ENCODE assay signal across 8 cellular contexts in genomic region chr9:133417541-133418461, GRCh38. TPM values are rescaled to one million over a fixed set of nuclear protein-coding genes. Genes with fewer than 3 reads are reported as not detected.
DNase-seq lines count a peak whose midpoint lies in the region; ATAC-seq, FAIRE-seq and TF ChIP-seq lines count a peak whose summit lies in the region.

Gene REXO4, minus strand, starts transcription at chr9:133418010. Its CDS starts 166 bp downstream, at chr9:133417844.

- TF ChIP-seq CTCF in WTC11 (IDR thresholded peaks at IDR 0.05) (no peak), bronchial epithelial cell (IDR thresholded peaks at IDR 0.05; ENCODE audit: insufficient read depth, low read length, severe bottlenecking) (no peak)

- H3K4me1 Mint-ChIP-seq in WTC11, result peaks cover 39% of the 10 kb centered on the region

- CTCF ChIA-PET in WTC11 (lab: Charles Lee), result interaction anchor here (1.0 to 1.4 kb wide), 2 partner anchors 21 to 43 kb away, joined by 3 to 4 read pairs; partner anchors contain the start of gene CACFD1

- peak; percentile 65 for DNase-seq in 8988T
- DNase-seq in NCI-H2227 (lab: John Stamatoyannopoulos, UW; ENCODE audit: unreplicated experiment), result peak; percentile 79
- peak; percentile 92 for DNase-seq in WTC11 (ENCODE audit: low spot score)
- peak; percentile 54 for DNase-seq in bronchial epithelial cell (ENCODE audit: low read depth)
- DNase-seq in iris pigment epithelial cell (ENCODE audit: low read depth), result peak; percentile 87
- DNase-seq in stimulated activated CD4-positive, alpha-beta T cell treated with anti-CD3 and anti-CD28 coated beads, Interleukin-12 subunit alpha, Interleukin-12 subunit beta, amount 100 ng/mL, for 24 hours (ENCODE audit: low read depth in 2 of 2), result peak; percentile 83 to 87

- no peaks in the 10 kb centered on the region for H3K27me3 ChIP-seq in bronchial epithelial cell (ENCODE audit: control insufficient read depth, insufficient read depth, low read length)

- peaks cover 22% of the 10 kb centered on the region for H3K36me3 Mint-ChIP-seq in WTC11

- ATAC-seq in GM18517 (IDR thresholded peaks at IDR 0.05; ENCODE audit: unreplicated experiment), result peak; percentile 59
- peak; percentile 74 for ATAC-seq in HG03045 (IDR thresholded peaks at IDR 0.05; ENCODE audit: unreplicated experiment)
- ATAC-seq in WTC11, result peak; percentile 92

- H3K27me3 Mint-ChIP-seq in WTC11 (ENCODE audit: low read depth), result no peaks in the 10 kb centered on the region

- peaks cover 7% of the 10 kb centered on the region for H3K36me3 ChIP-seq in bronchial epithelial cell (ENCODE audit: control insufficient read depth, insufficient read depth, low read length)

- H3K4me3 ChIP-seq in bronchial epithelial cell (ENCODE audit: low read depth, low read length), result peak within 1 kb of the TSS; percentile 72

- FAIRE-seq in bronchial epithelial cell (lab: Jason Lieb, UNC), result no peak

- H3K27ac Mint-ChIP-seq in WTC11, result peak within 1 kb of the TSS; percentile 99

- peak within 1 kb of the TSS; percentile 96 for H3K4me3 Mint-ChIP-seq in WTC11

- POLR2A ChIA-PET in WTC11 (lab: Charles Lee), result interaction anchor here (0.6 to 1.3 kb wide), 4 partner anchors 11 to 69 kb away, joined by 3 read pairs; no protein-coding TSS in a partner anchor

- no peaks in the 10 kb centered on the region for H3K9me3 Mint-ChIP-seq in WTC11

TF ChIP-seq in WTC11, 78 proteins besides CTCF, POLR2A, EP300 and RAD21 (continues in another document):
- no peak for TF ChIP-seq PRRX2 (CRISPR knock-in tag; IDR thresholded peaks at IDR 0.05)
- TF ChIP-seq ZNF396 (CRISPR knock-in tag; IDR thresholded peaks at IDR 0.05; ENCODE audit: borderline replicate concordance), result no peak
- TF ChIP-seq AR (CRISPR knock-in tag; IDR thresholded peaks at IDR 0.05), result no peak
- TF ChIP-seq ATF3 (CRISPR knock-in tag; conservative IDR thresholded peaks at IDR 0.05), result no peak
- TF ChIP-seq RELA (CRISPR knock-in tag; IDR thresholded peaks at IDR 0.05; ENCODE audit: borderline replicate concordance), result peak; percentile 16; the same call in 1 of the 2 replicates
- 0 out of 2 replicates have a peak, but pooled peaks have one; percentile 59 for TF ChIP-seq E2F5 (CRISPR knock-in tag; IDR thresholded peaks at IDR 0.05)
- no peak for TF ChIP-seq NFYB (CRISPR knock-in tag; conservative IDR thresholded peaks at IDR 0.05; ENCODE audit: low read depth)
- TF ChIP-seq TEAD1 (CRISPR knock-in tag; IDR thresholded peaks at IDR 0.05), result peak; percentile 92
- TF ChIP-seq SMAD4 (CRISPR knock-in tag; IDR thresholded peaks at IDR 0.05), result no peak
- TF ChIP-seq E2F1 (CRISPR knock-in tag; IDR thresholded peaks at IDR 0.05), result no peak
- no peak for TF ChIP-seq MLX (CRISPR knock-in tag; IDR thresholded peaks at IDR 0.05)
- TF ChIP-seq FOXJ3 (CRISPR knock-in tag; IDR thresholded peaks at IDR 0.05; ENCODE audit: borderline replicate concordance), result no peak
- peak; percentile 94 for TF ChIP-seq MYBL2 (CRISPR knock-in tag; IDR thresholded peaks at IDR 0.05)
- TF ChIP-seq RORB (CRISPR knock-in tag; IDR thresholded peaks at IDR 0.05), result no peak
- TF ChIP-seq GTF2I (CRISPR knock-in tag; conservative IDR thresholded peaks at IDR 0.05), result no peak
- no peak; the same call in 1 of the 2 replicates for TF ChIP-seq PREB (CRISPR knock-in tag; IDR thresholded peaks at IDR 0.05; ENCODE audit: borderline replicate concordance)
- TF ChIP-seq ATF2 (CRISPR knock-in tag; IDR thresholded peaks at IDR 0.05; ENCODE audit: borderline replicate concordance, low read depth), result no peak

RNA-seq across cellular contexts. Expression of gene REXO4, which starts in this region (rescaled TPM):
- total RNA-seq in WTC11 (2021) (33.0 to 38.6 TPM (median 36.3 TPM) in 3 replicates), bronchial epithelial cell (13.7 and 15.5 TPM in 2 replicates)

Comparison
In these comparisons a context has a peak if more than half of its experiments do, and no peak if none do; other contexts are left out.
1. Peak in every context shown above with its lines: DNase-seq, ATAC-seq and H3K4me3 ChIP-seq.